ENCODE assay signal across 12 cellular contexts in genomic region chr7:99623702-99624447, GRCh38. TPM values are rescaled to one million over a fixed set of nuclear protein-coding genes. Genes with fewer than 3 reads are reported as not detected.
A peak's percentile ranks its signal among the peaks of the same experiment; 100 is the strongest.
DNase-seq lines count a peak whose midpoint lies in the region; ATAC-seq, FAIRE-seq and TF ChIP-seq lines count a peak whose summit lies in the region.
"Had no signal": no experiment of that assay in that cellular context is flagged by ENCODE, and none has a peak within 500 bp of the region (broad histone marks: within the 10 kb centered on the region; RNA-seq: fewer than 3 reads in every experiment).

No MANE protein-coding gene starts in this region.

- intact Hi-C loops in HepG2 (cut with micrococcal nuclease; ENCODE audit: unreplicated experiment) = no loop called here

- in situ Hi-C loops in HepG2 (cut with HindIII; ENCODE audit: extremely low pct_ligation_motif_present, low pct_unique_long_range_greater_than_20kb) = no loop called here

- no peak for TF ChIP-seq EP300 in HepG2 (IDR thresholded peaks at IDR 0.05; ENCODE audit: low read depth in 2 of 2, low read length in 2 of 2)
- no peak for TF ChIP-seq EP300 in HepG2 (CRISPR knock-in tag; IDR thresholded peaks at IDR 0.05; ENCODE audit: borderline replicate concordance)

- no peak overlapping the region for H3K4me2 ChIP-seq in HepG2 (ENCODE audit: low read depth, low read length)

- H4K20me1 ChIP-seq in HepG2 (ENCODE audit: insufficient read depth, low read length) = no peaks in the 10 kb centered on the region

- peaks cover 0 to 4% of the 10 kb centered on the region in 2 donors for H3K27me3 Mint-ChIP-seq in CD8-positive, alpha-beta memory T cell
- H3K27me3 Mint-ChIP-seq in activated naive CD8-positive, alpha-beta T cell treated with anti-CD3 and anti-CD28 coated beads, Interleukin-2, amount 10 ng/mL, durations not matched to agents 7 days and 5 days = no peaks in the 10 kb centered on the region
- H3K27me3 Mint-ChIP-seq in osteocyte (ENCODE audit: unreplicated experiment) = no peaks in the 10 kb centered on the region

- TF ChIP-seq POLR2A in HepG2 (IDR thresholded peaks at IDR 0.05; ENCODE audit: insufficient read depth in 1 of 2, low read depth in 2 of 2, low read length in 2 of 2) = no peak

- H3K4me1 ChIP-seq in CD8-positive, alpha-beta memory T cell (ENCODE audit: insufficient read depth, low read length) = peaks cover 38% of the 10 kb centered on the region
- H3K4me1 ChIP-seq in SJCRH30 (peaks cover 14% of the 10 kb centered on the region; the same call in 1 of the 2 replicates), HepG2 (ENCODE audit: insufficient read depth, low read length) (peaks cover 2% of the 10 kb centered on the region)
- H3K4me1 ChIP-seq: lower lobe of right lung had no signal

- peak in 2 of 5 donors; percentile 32 to 58 for DNase-seq in CD8-positive, alpha-beta memory T cell
- DNase-seq in SJCRH30 (no peak), osteocyte (ENCODE audit: extremely low spot score, unreplicated experiment) (peak; percentile 66), HepG2 (ENCODE audit: low spot score) (no peak), HPDE6-E6E7 (ENCODE audit: extremely low spot score) (no peak), DMS153 (lab: John Stamatoyannopoulos, UW) (no peak), NCI-H2081 treated with DMSO at 0.1 percent for 48 hours (lab: John Stamatoyannopoulos, UW) (no peak)
- peak; percentile 55 for DNase-seq in activated naive CD8-positive, alpha-beta T cell treated with anti-CD3 and anti-CD28 coated beads, Interleukin-2, amount 10 ng/mL, durations not matched to agents 7 days and 5 days
- DNase-seq: glutamatergic neuron, lower lobe of right lung, NCI-H1417 treated with DMSO at 0.1 percent for 48 hours had no signal

- H3K27ac ChIP-seq in CD8-positive, alpha-beta memory T cell (ENCODE audit: low read depth, low read length) = peak overlapping the region; percentile 32
- H3K27ac ChIP-seq in SJCRH30 (peak overlapping the region; percentile 16; the same call in 1 of the 2 replicates), HepG2 (ENCODE audit: extremely low read length, insufficient read depth, low read length) (no peak overlapping the region)
- H3K27ac ChIP-seq: lower lobe of right lung had no signal

- H3K79me2 ChIP-seq in HepG2 (ENCODE audit: insufficient read depth, low read length) = peaks cover 6% of the 10 kb centered on the region

- CTCF ChIA-PET in CD8-positive, alpha-beta memory T cell (lab: Charles Lee) = interaction anchor here (0.8 to 1.4 kb wide), 5 partner anchors 9 to 66 kb away, joined by 3 to 4 read pairs (median 3); partner anchors contain the start of gene ZNF655
- CTCF ChIA-PET in HepG2 (lab: Yijun Ruan, JAX; ENCODE audit: low intra/inter-chr PET ratio, low total read pairs) = no interaction called here

- FAIRE-seq in HepG2 (lab: Jason Lieb, UNC) = no peak

- WGBS in HepG2 (ENCODE audit: low lambda C conversion rate) = 95% methylated on average over 9 of the region's 9 CpGs

- peak overlapping the region; percentile 91 to 99 (median 98) for H3K27ac Mint-ChIP-seq in CD8-positive, alpha-beta memory T cell
- peak overlapping the region; percentile 99 for H3K27ac Mint-ChIP-seq in activated naive CD8-positive, alpha-beta T cell treated with anti-CD3 and anti-CD28 coated beads, Interleukin-2, amount 10 ng/mL, durations not matched to agents 7 days and 5 days
- H3K27ac Mint-ChIP-seq in osteocyte (ENCODE audit: unreplicated experiment) = no peak overlapping the region

- H3K9ac ChIP-seq in HepG2 (ENCODE audit: insufficient read depth, low read depth, low read length) = no peak overlapping the region

- H3K4me3 Mint-ChIP-seq in CD8-positive, alpha-beta memory T cell = peak overlapping the region; percentile 84 to 92 (median 90)
- peak overlapping the region; percentile 86 for H3K4me3 Mint-ChIP-seq in activated naive CD8-positive, alpha-beta T cell treated with anti-CD3 and anti-CD28 coated beads, Interleukin-2, amount 10 ng/mL, durations not matched to agents 7 days and 5 days
- no peak overlapping the region for H3K4me3 Mint-ChIP-seq in osteocyte (ENCODE audit: unreplicated experiment)

- no peak for TF ChIP-seq RAD21 in HepG2 (CRISPR knock-in tag; IDR thresholded peaks at IDR 0.05)

- H3K36me3 Mint-ChIP-seq in CD8-positive, alpha-beta memory T cell = peaks cover 0 to 91% (median 28%) of the 10 kb centered on the region in 3 donors
- peaks cover 69% of the 10 kb centered on the region for H3K36me3 Mint-ChIP-seq in activated naive CD8-positive, alpha-beta T cell treated with anti-CD3 and anti-CD28 coated beads, Interleukin-2, amount 10 ng/mL, durations not matched to agents 7 days and 5 days
- H3K36me3 Mint-ChIP-seq in osteocyte (ENCODE audit: unreplicated experiment) = peaks cover 74% of the 10 kb centered on the region

- H3K4me1 Mint-ChIP-seq in CD8-positive, alpha-beta memory T cell = peaks cover 44 to 61% (median 50%) of the 10 kb centered on the region in 3 donors
- H3K4me1 Mint-ChIP-seq in activated naive CD8-positive, alpha-beta T cell treated with anti-CD3 and anti-CD28 coated beads, Interleukin-2, amount 10 ng/mL, durations not matched to agents 7 days and 5 days = peaks cover 56% of the 10 kb centered on the region
- peaks cover 2% of the 10 kb centered on the region for H3K4me1 Mint-ChIP-seq in osteocyte (ENCODE audit: unreplicated experiment)

- H3K27me3 ChIP-seq in CD8-positive, alpha-beta memory T cell (ENCODE audit: insufficient read depth, low read length, poor library complexity, severe bottlenecking) = no peaks in the 10 kb centered on the region
- H3K27me3 ChIP-seq in SJCRH30 (no peaks in the 10 kb centered on the region), HepG2 (ENCODE audit: control insufficient read depth in 1 of 2, insufficient read depth in 2 of 2, low read length in 2 of 2) (no peaks in the 10 kb centered on the region)

- H3K9me3 Mint-ChIP-seq in CD8-positive, alpha-beta memory T cell = no peaks in the 10 kb centered on the region
- H3K9me3 Mint-ChIP-seq in activated naive CD8-positive, alpha-beta T cell treated with anti-CD3 and anti-CD28 coated beads, Interleukin-2, amount 10 ng/mL, durations not matched to agents 7 days and 5 days = no peaks in the 10 kb centered on the region
- H3K9me3 Mint-ChIP-seq in osteocyte (ENCODE audit: unreplicated experiment) = no peaks in the 10 kb centered on the region

- H3K36me3 ChIP-seq in CD8-positive, alpha-beta memory T cell (ENCODE audit: insufficient read depth, low read length) = peaks cover 59% of the 10 kb centered on the region
- peaks cover 63% of the 10 kb centered on the region for H3K36me3 ChIP-seq in SJCRH30
- H3K36me3 ChIP-seq in HepG2 (replicated peaks in 1 of 2; ENCODE audit: control insufficient read depth in 1 of 2, insufficient read depth in 2 of 2, low read length in 2 of 2) = peaks cover 48 to 96% of the 10 kb centered on the region in 2 experiments

- BruUV-seq in HepG2 (replicated peaks; lab: Mats Ljungman, UMichigan) = no TSS peak

- H3K9me3 ChIP-seq in CD8-positive, alpha-beta memory T cell (ENCODE audit: low read length) = no peaks in the 10 kb centered on the region
- H3K9me3 ChIP-seq in SJCRH30 (replicated peaks) (no peaks in the 10 kb centered on the region), HepG2 (ENCODE audit: low read length) (no peaks in the 10 kb centered on the region)
- H3K9me3 ChIP-seq: lower lobe of right lung had no signal

- H2AFZ ChIP-seq in HepG2 (ENCODE audit: low read length) = no peak overlapping the region

- peak; percentile 31 for ATAC-seq in activated naive CD8-positive, alpha-beta T cell treated with anti-CD3 and anti-CD28 coated beads, Interleukin-2, amount 10 ng/mL, durations not matched to agents 7 days and 5 days (ENCODE audit: low read depth)
- no peak for ATAC-seq in HepG2

- peak overlapping the region; percentile 46 for H3K4me3 ChIP-seq in CD8-positive, alpha-beta memory T cell (ENCODE audit: low read length)
- no peak overlapping the region for H3K4me3 ChIP-seq in SJCRH30
- no peak overlapping the region for H3K4me3 ChIP-seq in HepG2 (replicated peaks in 1 of 3; ENCODE audit: insufficient read depth in 1 of 3, low read depth in 2 of 3, low read length in 3 of 3)
- H3K4me3 ChIP-seq: lower lobe of right lung had no signal

- POLR2A ChIA-PET in CD8-positive, alpha-beta memory T cell (lab: Charles Lee) = interaction anchor here (0.6 to 1.4 kb wide), 9 partner anchors 43 to 524 kb away, joined by 3 to 13 read pairs (median 4); partner anchors contain the start of genes ARPC1A, BUD31, PDAP1 and ZKSCAN5
- POLR2A ChIA-PET in activated naive CD8-positive, alpha-beta T cell treated with anti-CD3 and anti-CD28 coated beads, Interleukin-2, amount 10 ng/mL, durations not matched to agents 7 days and 5 days (lab: Charles Lee) = interaction anchor here (1.0 to 1.8 kb wide), 8 partner anchors 8 to 296 kb away, joined by 3 to 13 read pairs (median 7); partner anchors contain the start of genes TRIM4, ZKSCAN5, ZNF394 and ZNF655
- POLR2A ChIA-PET in HepG2 (lab: Yijun Ruan, JAX) = no interaction called here

- TF ChIP-seq CTCF in osteocyte (IDR thresholded peaks at IDR 0.05) (no peak), HepG2 (CRISPR knock-in tag; IDR thresholded peaks at IDR 0.05) (no peak)

RNA-seq across cellular contexts. Expression of gene ZSCAN25, which starts 7.1 kb away (rescaled TPM):
- 10 to 100 TPM; 26.6 to 27.8 TPM for total RNA-seq in CD8-positive, alpha-beta memory T cell
- 13.0 TPM for polyA plus RNA-seq in CD8-positive, alpha-beta memory T cell
- 21.2 and 22.0 TPM in 2 replicates for total RNA-seq in SJCRH30 (2014; rRNA removed; shearing (Covaris generic))
- total RNA-seq in activated naive CD8-positive, alpha-beta T cell treated with anti-CD3 and anti-CD28 coated beads, Interleukin-2, amount 10 ng/mL, durations not matched to agents 7 days and 5 days = 10 to 100 TPM; 35.5 to 42.5 TPM
- total RNA-seq in osteocyte = 19.6 and 20.7 TPM in 2 replicates
- total RNA-seq in HepG2 (2016; rRNA removed; fragmentation: Illumina TruSeq; extraction: Trizol) = 16.3 and 16.8 TPM in 2 replicates
- 5.3 and 8.9 TPM in 2 replicates for total RNA-seq in HepG2 (2016; cell fraction: cytosol; rRNA removed; fragmentation: Illumina TruSeq; extraction: Trizol; ENCODE audit: low read depth)
- 16.4 and 17.2 TPM in 2 replicates for total RNA-seq in HepG2 (2016; cell fraction: insoluble cytoplasmic fraction; rRNA removed; fragmentation: Illumina TruSeq; extraction: Trizol)
- 6.3 and 7.2 TPM in 2 replicates for total RNA-seq in HepG2 (2016; cell fraction: membrane; rRNA removed; fragmentation: Illumina TruSeq; extraction: Trizol)
- total RNA-seq in HepG2 (2016; cell fraction: nucleus; rRNA removed; fragmentation: Illumina TruSeq; extraction: Trizol) = 17.7 and 18.0 TPM in 2 replicates
- 12.1 and 12.3 TPM in 2 replicates for polyA plus RNA-seq in HepG2 (2011; rRNA removed)
- polyA plus RNA-seq in HepG2 (2011; cell fraction: cytosol; rRNA removed) = 8.5 and 9.3 TPM in 2 replicates
- polyA plus RNA-seq in HepG2 (2011; cell fraction: nucleus; rRNA removed) = 19.5 and 21.4 TPM in 2 replicates
- polyA plus RNA-seq in HepG2 (2012) = 6.9 and 7.4 TPM in 2 replicates
- 0.67 and 0.86 TPM in 2 replicates for polyA plus RNA-seq in HepG2 (2016; cell fraction: cytosol; fragmentation: Illumina TruSeq; extraction: Trizol; ENCODE audit: low read depth)
- polyA plus RNA-seq in HepG2 (2016; cell fraction: insoluble cytoplasmic fraction; fragmentation: Illumina TruSeq; extraction: Trizol; ENCODE audit: low read depth) = 10.6 and 12.8 TPM in 2 replicates
- polyA plus RNA-seq in HepG2 (2016; cell fraction: membrane; fragmentation: Illumina TruSeq; extraction: Trizol; ENCODE audit: low read depth) = 1.9 and 2.2 TPM in 2 replicates
- 22.2 and 24.0 TPM in 2 replicates for polyA plus RNA-seq in HepG2 (2016; cell fraction: nucleus; fragmentation: Illumina TruSeq; extraction: Trizol; ENCODE audit: insufficient read depth, low read depth)
- polyA minus RNA-seq in HepG2 (2011; rRNA and poly(A)+ RNA removed; ENCODE audit: low replicate concordance) = 23.9 and 24.6 TPM in 2 replicates
- polyA minus RNA-seq in HepG2 (2011; cell fraction: cytosol; rRNA and poly(A)+ RNA removed) = 7.1 and 8.5 TPM in 2 replicates
- polyA minus RNA-seq in HepG2 (2011; cell fraction: nucleus; rRNA and poly(A)+ RNA removed) = 29.0 and 31.5 TPM in 2 replicates

RNA-seq across cellular contexts. Expression of gene TMEM225B, which starts 25.8 kb away (rescaled TPM):
- under 1 TPM; 0.55 to 0.70 TPM for total RNA-seq in CD8-positive, alpha-beta memory T cell
- 1.5 TPM for polyA plus RNA-seq in CD8-positive, alpha-beta memory T cell
- total RNA-seq in SJCRH30 (2014; rRNA removed; shearing (Covaris generic)) = 0.32 and 0.61 TPM in 2 replicates
- total RNA-seq in activated naive CD8-positive, alpha-beta T cell treated with anti-CD3 and anti-CD28 coated beads, Interleukin-2, amount 10 ng/mL, durations not matched to agents 7 days and 5 days = 1 to 10 TPM; 1.2 to 2.3 TPM
- 1.1 and 1.6 TPM in 2 replicates for total RNA-seq in osteocyte
- 0.60 and 0.95 TPM in 2 replicates for total RNA-seq in HepG2 (2016; rRNA removed; fragmentation: Illumina TruSeq; extraction: Trizol)
- 2.2 and 2.6 TPM in 2 replicates for total RNA-seq in HepG2 (2016; cell fraction: cytosol; rRNA removed; fragmentation: Illumina TruSeq; extraction: Trizol; ENCODE audit: low read depth)
- total RNA-seq in HepG2 (2016; cell fraction: insoluble cytoplasmic fraction; rRNA removed; fragmentation: Illumina TruSeq; extraction: Trizol) = 0.42 and 0.65 TPM in 2 replicates
- 1.3 and 1.4 TPM in 2 replicates for total RNA-seq in HepG2 (2016; cell fraction: membrane; rRNA removed; fragmentation: Illumina TruSeq; extraction: Trizol)
- 1.3 and 1.4 TPM in 2 replicates for total RNA-seq in HepG2 (2016; cell fraction: nucleus; rRNA removed; fragmentation: Illumina TruSeq; extraction: Trizol)
- 0.78 and 1.6 TPM in 2 replicates for polyA plus RNA-seq in HepG2 (2011; rRNA removed)
- 0.83 and 1.5 TPM in 2 replicates for polyA plus RNA-seq in HepG2 (2011; cell fraction: cytosol; rRNA removed)
- polyA plus RNA-seq in HepG2 (2011; cell fraction: nucleus; rRNA removed) = 3.0 and 3.2 TPM in 2 replicates
- 1.9 and 2.5 TPM in 2 replicates for polyA plus RNA-seq in HepG2 (2012)
- polyA plus RNA-seq in HepG2 (2016; cell fraction: cytosol; fragmentation: Illumina TruSeq; extraction: Trizol; ENCODE audit: low read depth) = 1.4 and 2.2 TPM in 2 replicates
- 0.38 and 0.45 TPM in 2 replicates for polyA plus RNA-seq in HepG2 (2016; cell fraction: insoluble cytoplasmic fraction; fragmentation: Illumina TruSeq; extraction: Trizol; ENCODE audit: low read depth)
- polyA plus RNA-seq in HepG2 (2016; cell fraction: membrane; fragmentation: Illumina TruSeq; extraction: Trizol; ENCODE audit: low read depth) = 1.4 and 1.9 TPM in 2 replicates
- 1.1 and 2.7 TPM in 2 replicates for polyA plus RNA-seq in HepG2 (2016; cell fraction: nucleus; fragmentation: Illumina TruSeq; extraction: Trizol; ENCODE audit: insufficient read depth, low read depth)
- 0.12 and 0.19 TPM in 2 replicates for polyA minus RNA-seq in HepG2 (2011; rRNA and poly(A)+ RNA removed; ENCODE audit: low replicate concordance)
- polyA minus RNA-seq in HepG2 (2011; cell fraction: cytosol; rRNA and poly(A)+ RNA removed) = 1.1 TPM in 1 of 2 replicates, not detected in the other
- polyA minus RNA-seq in HepG2 (2011; cell fraction: nucleus; rRNA and poly(A)+ RNA removed) = 0.90 and 1.2 TPM in 2 replicates

RNA-seq across cellular contexts. Expression of gene CYP3A5, which starts 55.9 kb away (rescaled TPM):
- not detected for total RNA-seq in CD8-positive, alpha-beta memory T cell
- 0.16 TPM for polyA plus RNA-seq in CD8-positive, alpha-beta memory T cell
- 0.36 TPM in 1 of 2 replicates, not detected in the other for total RNA-seq in SJCRH30 (2014; rRNA removed; shearing (Covaris generic))
- not detected for total RNA-seq in activated naive CD8-positive, alpha-beta T cell treated with anti-CD3 and anti-CD28 coated beads, Interleukin-2, amount 10 ng/mL, durations not matched to agents 7 days and 5 days
- total RNA-seq in osteocyte (not detected in 2 replicates), HepG2 (2016; rRNA removed; fragmentation: Illumina TruSeq; extraction: Trizol) (1.7 and 5.7 TPM in 2 replicates)
- total RNA-seq in HepG2 (2016; cell fraction: cytosol; rRNA removed; fragmentation: Illumina TruSeq; extraction: Trizol; ENCODE audit: low read depth) = 0.88 and 1.1 TPM in 2 replicates
- 1.5 and 4.8 TPM in 2 replicates for total RNA-seq in HepG2 (2016; cell fraction: insoluble cytoplasmic fraction; rRNA removed; fragmentation: Illumina TruSeq; extraction: Trizol)
- total RNA-seq in HepG2 (2016; cell fraction: membrane; rRNA removed; fragmentation: Illumina TruSeq; extraction: Trizol) = 1.1 and 1.4 TPM in 2 replicates
- total RNA-seq in HepG2 (2016; cell fraction: nucleus; rRNA removed; fragmentation: Illumina TruSeq; extraction: Trizol) = 11.9 and 12.6 TPM in 2 replicates
- 9.3 and 9.6 TPM in 2 replicates for polyA plus RNA-seq in HepG2 (2011; rRNA removed)
- polyA plus RNA-seq in HepG2 (2011; cell fraction: cytosol; rRNA removed) = 2.2 and 3.8 TPM in 2 replicates
- polyA plus RNA-seq in HepG2 (2011; cell fraction: nucleus; rRNA removed) = 33.5 and 37.7 TPM in 2 replicates
- polyA plus RNA-seq in HepG2 (2012) = 11.9 and 12.8 TPM in 2 replicates
- polyA plus RNA-seq in HepG2 (2016; cell fraction: cytosol; fragmentation: Illumina TruSeq; extraction: Trizol; ENCODE audit: low read depth) = 0.24 and 0.85 TPM in 2 replicates
- polyA plus RNA-seq in HepG2 (2016; cell fraction: insoluble cytoplasmic fraction; fragmentation: Illumina TruSeq; extraction: Trizol; ENCODE audit: low read depth) = 1.4 and 1.9 TPM in 2 replicates
- polyA plus RNA-seq in HepG2 (2016; cell fraction: membrane; fragmentation: Illumina TruSeq; extraction: Trizol; ENCODE audit: low read depth) = 0.49 and 0.56 TPM in 2 replicates
- 9.0 and 11.5 TPM in 2 replicates for polyA plus RNA-seq in HepG2 (2016; cell fraction: nucleus; fragmentation: Illumina TruSeq; extraction: Trizol; ENCODE audit: insufficient read depth, low read depth)
- 0.07 and 10.0 TPM in 2 replicates for polyA minus RNA-seq in HepG2 (2011; rRNA and poly(A)+ RNA removed; ENCODE audit: low replicate concordance)
- polyA minus RNA-seq in HepG2 (2011; cell fraction: cytosol; rRNA and poly(A)+ RNA removed) = 1.8 and 4.5 TPM in 2 replicates
- polyA minus RNA-seq in HepG2 (2011; cell fraction: nucleus; rRNA and poly(A)+ RNA removed) = 72.4 and 84.9 TPM in 2 replicates
- total RNA-seq: dermis microvascular lymphatic vessel endothelial cell had no signal

Comparison
In these comparisons a context has a peak if more than half of its experiments do, and no peak if none do; other contexts are left out.
1. DNase-seq: peak in activated naive CD8-positive, alpha-beta T cell treated with anti-CD3 and anti-CD28 coated beads, Interleukin-2, amount 10 ng/mL, durations not matched to agents 7 days and 5 days (single experiment) and osteocyte (single experiment); none in SJCRH30 (0 of 2), HepG2 (single experiment), HPDE6-E6E7 (single experiment), DMS153 (single experiment) and NCI-H2081 treated with DMSO at 0.1 percent for 48 hours (single experiment).